Comparison of ENCODE assay signal across 26 cellular contexts in the genomic region with DNA sequence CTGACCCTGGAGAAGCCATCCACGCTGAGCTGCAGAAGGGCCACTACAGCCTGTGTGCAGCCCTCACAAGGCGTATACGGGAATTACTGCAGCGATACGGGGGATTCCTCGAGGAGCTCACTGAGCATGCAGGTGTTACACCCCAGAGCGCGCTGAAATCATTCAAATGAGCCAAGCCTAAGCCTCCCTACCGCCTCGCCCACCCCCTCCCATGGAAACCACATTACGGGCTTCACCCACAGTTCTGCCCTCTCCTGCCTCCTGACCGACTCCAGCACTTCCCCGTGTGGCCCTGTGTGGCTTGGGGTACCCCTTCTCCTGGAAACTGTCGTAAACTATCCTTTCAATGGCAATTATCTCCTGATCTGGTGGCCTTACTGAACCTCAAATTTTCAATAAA.
"Had no signal": no experiment of that assay in that cellular context is flagged by ENCODE, and none has a peak within 500 bp of the region (broad histone marks: within the 10 kb centered on the region; RNA-seq: fewer than 3 reads in every experiment).

No MANE protein-coding gene starts in this region.

- H2AFZ ChIP-seq: neural progenitor cell had no signal

- H3K36me3 ChIP-seq: left ventricle myocardium inferior, neural progenitor cell, ovary, prostate gland, thyroid gland, transverse colon, upper lobe of left lung, vagina had no signal

- DNase-seq: hippocampal formation; left ventricle myocardium inferior; mesendoderm; naive B cell; natural killer cell; nephron progenitor cell; ovary; retina; right cardiac atrium; stimulated activated CD4-positive, alpha-beta T cell treated with anti-CD3 and anti-CD28 coated beads, Interleukin-4, amount 100 ng/mL, for 4 hours; stimulated activated CD8-positive, alpha-beta memory T cell treated with anti-CD3 and anti-CD28 coated beads, Interleukin-4, amount 100 ng/mL, for 48 hours; stimulated activated naive CD4-positive, alpha-beta T cell treated with Interleukin-2 at 50 U/mL for 16 hours; substantia nigra; testis; thyroid gland; transverse colon had no signal

- FAIRE-seq: keratinocyte had no signal

- H3K9ac ChIP-seq: neural progenitor cell had no signal

- ATAC-seq: natural killer cell; right cardiac atrium; sciatic nerve; stimulated activated memory B cell treated with anti-CD40 and anti-IgM and Interleukin-4, amounts not matched to agents 10 μg/mL and 1 μg/mL and 100 μg/mL, for 72 hours; stimulated activated naive CD8-positive, alpha-beta T cell treated with anti-CD3 and anti-CD28 coated beads, Interleukin-15, amount 100 ng/mL, for 72 hours had no signal

- H3K4me2 ChIP-seq: neural progenitor cell had no signal

- H3K27ac ChIP-seq: left ventricle myocardium inferior, neural progenitor cell, ovary, prostate gland, skin epidermis, testis, thyroid gland, transverse colon, upper lobe of left lung, vagina had no signal

- H3K4me1 ChIP-seq: left ventricle myocardium inferior, neural progenitor cell, prostate gland, testis, transverse colon, upper lobe of left lung, vagina had no signal

- H3K4me3 ChIP-seq: left ventricle myocardium inferior, lung, neural progenitor cell, ovary, prostate gland, skin epidermis, testis, thyroid gland, transverse colon, upper lobe of left lung, vagina had no signal

- H3K27me3 ChIP-seq: neural progenitor cell, ovary, testis, thyroid gland, transverse colon, upper lobe of left lung, vagina had no signal

- H3K9me3 ChIP-seq: left ventricle myocardium inferior, ovary, prostate gland, testis, thyroid gland, transverse colon, upper lobe of left lung, vagina had no signal
